9 cellular contexts compared by ENCODE assay signal in genomic region chr11:102306048-102306575, GRCh38. TPM values are rescaled to one million over a fixed set of nuclear protein-coding genes. Genes with fewer than 3 reads are reported as not detected.
DNase-seq lines count a peak whose midpoint lies in the region; ATAC-seq, FAIRE-seq and TF ChIP-seq lines count a peak whose summit lies in the region.
"Had no signal": no experiment of that assay in that cellular context is flagged by ENCODE, and none has a peak within 500 bp of the region (broad histone marks: within the 10 kb centered on the region; RNA-seq: fewer than 3 reads in every experiment).

No MANE protein-coding gene starts in this region.

- no peaks in the 10 kb centered on the region for H3K9me3 ChIP-seq in SK-N-MC (ENCODE audit: low read depth, low read length)
- H3K9me3 ChIP-seq in kidney (ENCODE audit: control insufficient read depth in 1 of 2, low read length in 2 of 2) = no peaks in the 10 kb centered on the region
- peaks cover 0 to 9% of the 10 kb centered on the region in 2 donors for H3K9me3 ChIP-seq in transverse colon

- peaks cover 8% of the 10 kb centered on the region for H3K36me3 Mint-ChIP-seq in activated T-cell treated with anti-CD3 and anti-CD28 coated beads, Interleukin-2, amount 50 U/mL, for 24 hours (ENCODE audit: low read depth)

- H3K4me1 ChIP-seq in kidney (ENCODE audit: control insufficient read depth in 1 of 2, insufficient read depth in 1 of 2, low read depth in 1 of 2, low read length in 2 of 2) = no peaks in the 10 kb centered on the region
- H3K4me1 ChIP-seq in transverse colon = peaks cover 7 to 44% (median 15%) of the 10 kb centered on the region in 4 donors

- peak overlapping the region; percentile 58 for H3K27ac ChIP-seq in SK-N-MC
- H3K27ac ChIP-seq in kidney (ENCODE audit: low read depth in 2 of 2, low read length in 2 of 2) = no peak overlapping the region
- H3K27ac ChIP-seq in transverse colon = peak overlapping the region; percentile 56 to 82 (median 60)

- intact Hi-C loops in kidney (cut with DNase I) (no loop called here), transverse colon (cut with DNase I; ENCODE audit: low total_unique reads) (no loop called here)

- TF ChIP-seq CTCF in kidney (IDR thresholded peaks at IDR 0.05; ENCODE audit: borderline replicate concordance, extremely low read depth, insufficient read depth) = no peak
- TF ChIP-seq CTCF in transverse colon (IDR thresholded peaks at IDR 0.05) = peak in 1 of 5 experiments; percentile 25

- H3K9me3 Mint-ChIP-seq in activated T-cell treated with anti-CD3 and anti-CD28 coated beads, Interleukin-2, amount 50 U/mL, for 24 hours = peaks cover 19% of the 10 kb centered on the region

- H3K9ac ChIP-seq in SK-N-MC (ENCODE audit: insufficient read length) = no peak overlapping the region
- H3K9ac ChIP-seq in kidney (ENCODE audit: low read length in 2 of 2) = no peak overlapping the region

- 36 to 40% methylated on average over 1 to 5 of the region's 5 CpGs for WGBS in transverse colon (ENCODE audit: low coverage in 1 of 2), 2 donors

- H3K36me3 ChIP-seq in SK-N-MC (ENCODE audit: insufficient read depth, low read length) (no peaks in the 10 kb centered on the region), kidney (ENCODE audit: control insufficient read depth in 1 of 2, insufficient read depth in 2 of 2, low read length in 2 of 2) (no peaks in the 10 kb centered on the region), transverse colon (no peaks in the 10 kb centered on the region)

- no peak for FAIRE-seq in kidney (lab: Jason Lieb, UNC)

- no peak for DNase-seq in activated T-cell treated with anti-CD3 and anti-CD28 coated beads, Interleukin-2, amount 50 U/mL, for 24 hours
- DNase-seq in activated T-cell treated with anti-CD3 and anti-CD28 coated beads, Interleukin-2, amount 50 U/mL, for 48 hours = no peak
- DNase-seq in SK-N-MC (ENCODE audit: low read depth, low spot score) = no peak
- peak; percentile 86 for DNase-seq in kidney
- peak; percentile 83 for DNase-seq in transverse colon
- no peak for DNase-seq in activated effector memory CD4-positive, alpha-beta T cell treated with anti-CD3 and anti-CD28 coated beads, Interleukin-2, amount 50 U/mL, for 16 hours
- DNase-seq: effector CD8-positive, alpha-beta T cell had no signal

- H3K4me3 Mint-ChIP-seq in activated T-cell treated with anti-CD3 and anti-CD28 coated beads, Interleukin-2, amount 50 U/mL, for 24 hours = peak overlapping the region; percentile 40

- in situ Hi-C loops in transverse colon (cut with MboI; ENCODE audit: low pct_ligation_motif_present in 1 of 4, low pct_unique_long_range_greater_than_20kb in 1 of 4, low sequenced_read_pairs in 3 of 4) = no loop called here

- TF ChIP-seq POLR2A in transverse colon (IDR thresholded peaks at IDR 0.05) = no peak

- no peaks in the 10 kb centered on the region for H3K27me3 ChIP-seq in transverse colon

- no peak for ATAC-seq in HG02938 (IDR thresholded peaks at IDR 0.05; ENCODE audit: unreplicated experiment)
- no peak for ATAC-seq in GM19324 (IDR thresholded peaks at IDR 0.05; ENCODE audit: low FRiP score, unreplicated experiment)

- peaks cover 66% of the 10 kb centered on the region for H3K4me1 Mint-ChIP-seq in activated T-cell treated with anti-CD3 and anti-CD28 coated beads, Interleukin-2, amount 50 U/mL, for 24 hours (ENCODE audit: low read depth)

- H3K27me3 Mint-ChIP-seq in activated T-cell treated with anti-CD3 and anti-CD28 coated beads, Interleukin-2, amount 50 U/mL, for 24 hours = no peaks in the 10 kb centered on the region

- H3K4me3 ChIP-seq in SK-N-MC (peak overlapping the region; percentile 59), kidney (ENCODE audit: low read length in 2 of 2) (no peak overlapping the region), transverse colon (no peak overlapping the region)

- peak; percentile 59 for TF ChIP-seq EP300 in transverse colon (IDR thresholded peaks at IDR 0.05; ENCODE audit: low read depth)

- peak overlapping the region; percentile 86 for H3K27ac Mint-ChIP-seq in activated T-cell treated with anti-CD3 and anti-CD28 coated beads, Interleukin-2, amount 50 U/mL, for 24 hours

RNA-seq across cellular contexts. Expression of gene BIRC3, which starts 11.2 kb away (rescaled TPM):
- 110 TPM for total RNA-seq in kidney
- 3.9 TPM for polyA plus RNA-seq in kidney (ENCODE audit: insufficient read depth, low read depth, low replicate concordance)
- total RNA-seq in transverse colon = 10 to 100 TPM in 3 of 4 donors, 1 to 10 TPM in 1; 2.2 to 57.8 (median 53.0) TPM

RNA-seq across cellular contexts. Expression of gene BIRC2, which starts 40.9 kb away (rescaled TPM):
- total RNA-seq in kidney (42.4 TPM), transverse colon (10 to 100 TPM; 66.5 to 95.9 (median 73.2) TPM)
- polyA plus RNA-seq in kidney (ENCODE audit: insufficient read depth, low read depth, low replicate concordance) = 34.0 TPM

Comparison
In these comparisons a context has a peak if more than half of its experiments do, and no peak if none do; other contexts are left out.
1. DNase-seq: peak in kidney (single experiment) and transverse colon (single experiment); none in activated T-cell treated with anti-CD3 and anti-CD28 coated beads, Interleukin-2, amount 50 U/mL, for 24 hours (single experiment), activated T-cell treated with anti-CD3 and anti-CD28 coated beads, Interleukin-2, amount 50 U/mL, for 48 hours (0 of 2), SK-N-MC (single experiment) and activated effector memory CD4-positive, alpha-beta T cell treated with anti-CD3 and anti-CD28 coated beads, Interleukin-2, amount 50 U/mL, for 16 hours (single experiment).
2. H3K27ac ChIP-seq: peak in SK-N-MC (single experiment) and transverse colon (4 of 4); none in kidney (0 of 2).